1 cellular context compared by ENCODE assay signal in genomic region chr3:14125193-14126016, GRCh38.
TF ChIP-seq lines count a peak whose summit lies in the region.

No MANE protein-coding gene starts in this region.

TF ChIP-seq in SK-N-SH, 30 proteins besides CTCF, POLR2A, EP300 and RAD21 (continued from another document):
- no peak for TF ChIP-seq ELF1 (IDR thresholded peaks at IDR 0.05)
- TF ChIP-seq JUND (IDR thresholded peaks at IDR 0.05), result peak; percentile 65
- 0 out of 2 replicates have a peak, but pooled peaks have one; percentile 4 for TF ChIP-seq PBX3 (IDR thresholded peaks at IDR 0.05)
- TF ChIP-seq MAX (IDR thresholded peaks at IDR 0.05; ENCODE audit: low read depth), result peak; percentile 18
- peak; percentile 70; the same call in 1 of the 2 replicates for TF ChIP-seq SIN3A (IDR thresholded peaks at IDR 0.05; ENCODE audit: borderline replicate concordance, low read depth, low read length)
- no peak for TF ChIP-seq TCF12 (IDR thresholded peaks at IDR 0.05)
